10 cellular contexts compared by ENCODE assay signal in genomic region chr3:108293858-108294257, GRCh38. TPM values are rescaled to one million over a fixed set of nuclear protein-coding genes. Genes with fewer than 3 reads are reported as not detected.
DNase-seq lines count a peak whose midpoint lies in the region; ATAC-seq and TF ChIP-seq lines count a peak whose summit lies in the region.
"Had no signal": no experiment of that assay in that cellular context is flagged by ENCODE, and none has a peak within 500 bp of the region (broad histone marks: within the 10 kb centered on the region; RNA-seq: fewer than 3 reads in every experiment).

No MANE protein-coding gene starts in this region.

- no peak for TF ChIP-seq CTCF in GM12865 (IDR thresholded peaks at IDR 0.05; ENCODE audit: insufficient read depth, low read depth, low read length, missing control alignments)

- ATAC-seq in GM19438 (IDR thresholded peaks at IDR 0.05; ENCODE audit: low read depth, unreplicated experiment) (peak; percentile 55), HG03060 (IDR thresholded peaks at IDR 0.05; ENCODE audit: low read depth, unreplicated experiment) (peak; percentile 52)

- in situ Hi-C loops in G401 (cut with HindIII; ENCODE audit: low sequenced_read_pairs): no loop called here

- H3K27ac ChIP-seq in substantia nigra (ENCODE audit: low read depth, low read length, poor library complexity, severe bottlenecking): no peak overlapping the region

- peak; percentile 79 for DNase-seq in GM12865 (ENCODE audit: low read depth)
- DNase-seq in SIG-M5 (lab: John Stamatoyannopoulos, UW): peak; percentile 73
- DNase-seq in substantia nigra (lab: John Stamatoyannopoulos, UW): no peak
- DNase-seq in G401 (ENCODE audit: low spot score): no peak
- no peak for DNase-seq in UCSD-AML1 (lab: John Stamatoyannopoulos, UW; ENCODE audit: unreplicated experiment)
- DNase-seq in NK-92 (lab: John Stamatoyannopoulos, UW; ENCODE audit: unreplicated experiment): no peak
- DNase-seq: H9 had no signal

- H3K4me3 ChIP-seq in GM12865 (ENCODE audit: low read depth, low read length): no peak overlapping the region

RNA-seq across cellular contexts. Expression of gene HHLA2, which starts 2.5 kb away (rescaled TPM):
- total RNA-seq in G401 (2014; rRNA removed; shearing (Covaris generic)): not detected in 2 replicates
- total RNA-seq: H9, omental fat pad had no signal

Comparison
In these comparisons a context has a peak if more than half of its experiments do, and no peak if none do; other contexts are left out.
1. DNase-seq: peak in GM12865 (single experiment) and SIG-M5 (single experiment); none in substantia nigra (0 of 49), G401 (single experiment), UCSD-AML1 (single experiment) and NK-92 (single experiment).